Comparison of ENCODE assay signal across 1 cellular context in genomic region chr4:6095897-6096296, GRCh38.
TF ChIP-seq lines count a peak whose summit lies in the region.

No MANE protein-coding gene starts in this region.

TF ChIP-seq in A549, 52 proteins besides CTCF, POLR2A, EP300 and RAD21 (continued from another document):
- TF ChIP-seq, protein P1, sequence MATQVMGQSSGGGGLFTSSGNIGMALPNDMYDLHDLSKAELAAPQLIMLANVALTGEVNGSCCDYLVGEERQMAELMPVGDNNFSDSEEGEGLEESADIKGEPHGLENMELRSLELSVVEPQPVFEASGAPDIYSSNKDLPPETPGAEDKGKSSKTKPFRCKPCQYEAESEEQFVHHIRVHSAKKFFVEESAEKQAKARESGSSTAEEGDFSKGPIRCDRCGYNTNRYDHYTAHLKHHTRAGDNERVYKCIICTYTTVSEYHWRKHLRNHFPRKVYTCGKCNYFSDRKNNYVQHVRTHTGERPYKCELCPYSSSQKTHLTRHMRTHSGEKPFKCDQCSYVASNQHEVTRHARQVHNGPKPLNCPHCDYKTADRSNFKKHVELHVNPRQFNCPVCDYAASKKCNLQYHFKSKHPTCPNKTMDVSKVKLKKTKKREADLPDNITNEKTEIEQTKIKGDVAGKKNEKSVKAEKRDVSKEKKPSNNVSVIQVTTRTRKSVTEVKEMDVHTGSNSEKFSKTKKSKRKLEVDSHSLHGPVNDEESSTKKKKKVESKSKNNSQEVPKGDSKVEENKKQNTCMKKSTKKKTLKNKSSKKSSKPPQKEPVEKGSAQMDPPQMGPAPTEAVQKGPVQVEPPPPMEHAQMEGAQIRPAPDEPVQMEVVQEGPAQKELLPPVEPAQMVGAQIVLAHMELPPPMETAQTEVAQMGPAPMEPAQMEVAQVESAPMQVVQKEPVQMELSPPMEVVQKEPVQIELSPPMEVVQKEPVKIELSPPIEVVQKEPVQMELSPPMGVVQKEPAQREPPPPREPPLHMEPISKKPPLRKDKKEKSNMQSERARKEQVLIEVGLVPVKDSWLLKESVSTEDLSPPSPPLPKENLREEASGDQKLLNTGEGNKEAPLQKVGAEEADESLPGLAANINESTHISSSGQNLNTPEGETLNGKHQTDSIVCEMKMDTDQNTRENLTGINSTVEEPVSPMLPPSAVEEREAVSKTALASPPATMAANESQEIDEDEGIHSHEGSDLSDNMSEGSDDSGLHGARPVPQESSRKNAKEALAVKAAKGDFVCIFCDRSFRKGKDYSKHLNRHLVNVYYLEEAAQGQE (IDR thresholded peaks at IDR 0.05): no peak
- TF ChIP-seq RARB (CRISPR knock-in tag; IDR thresholded peaks at IDR 0.05) (no peak), CBX8 (IDR thresholded peaks at IDR 0.05) (no peak), USF2 (IDR thresholded peaks at IDR 0.05) (no peak), CHD4 (IDR thresholded peaks at IDR 0.05; ENCODE audit: borderline replicate concordance) (no peak), HMGXB4 (CRISPR knock-in tag; IDR thresholded peaks at IDR 0.05; ENCODE audit: borderline replicate concordance) (no peak), CEBPB (IDR thresholded peaks at IDR 0.05) (no peak), HOXB5 (CRISPR knock-in tag; IDR thresholded peaks at IDR 0.05) (no peak), HEYL (CRISPR knock-in tag; IDR thresholded peaks at IDR 0.05) (no peak)
- TF ChIP-seq, protein P2, sequence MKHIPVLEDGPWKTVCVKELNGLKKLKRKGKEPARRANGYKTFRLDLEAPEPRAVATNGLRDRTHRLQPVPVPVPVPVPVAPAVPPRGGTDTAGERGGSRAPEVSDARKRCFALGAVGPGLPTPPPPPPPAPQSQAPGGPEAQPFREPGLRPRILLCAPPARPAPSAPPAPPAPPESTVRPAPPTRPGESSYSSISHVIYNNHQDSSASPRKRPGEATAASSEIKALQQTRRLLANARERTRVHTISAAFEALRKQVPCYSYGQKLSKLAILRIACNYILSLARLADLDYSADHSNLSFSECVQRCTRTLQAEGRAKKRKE (CRISPR knock-in tag; IDR thresholded peaks at IDR 0.05; ENCODE audit: low read depth): no peak
